Comparison of ENCODE assay signal across 27 cellular contexts in the genomic region with DNA sequence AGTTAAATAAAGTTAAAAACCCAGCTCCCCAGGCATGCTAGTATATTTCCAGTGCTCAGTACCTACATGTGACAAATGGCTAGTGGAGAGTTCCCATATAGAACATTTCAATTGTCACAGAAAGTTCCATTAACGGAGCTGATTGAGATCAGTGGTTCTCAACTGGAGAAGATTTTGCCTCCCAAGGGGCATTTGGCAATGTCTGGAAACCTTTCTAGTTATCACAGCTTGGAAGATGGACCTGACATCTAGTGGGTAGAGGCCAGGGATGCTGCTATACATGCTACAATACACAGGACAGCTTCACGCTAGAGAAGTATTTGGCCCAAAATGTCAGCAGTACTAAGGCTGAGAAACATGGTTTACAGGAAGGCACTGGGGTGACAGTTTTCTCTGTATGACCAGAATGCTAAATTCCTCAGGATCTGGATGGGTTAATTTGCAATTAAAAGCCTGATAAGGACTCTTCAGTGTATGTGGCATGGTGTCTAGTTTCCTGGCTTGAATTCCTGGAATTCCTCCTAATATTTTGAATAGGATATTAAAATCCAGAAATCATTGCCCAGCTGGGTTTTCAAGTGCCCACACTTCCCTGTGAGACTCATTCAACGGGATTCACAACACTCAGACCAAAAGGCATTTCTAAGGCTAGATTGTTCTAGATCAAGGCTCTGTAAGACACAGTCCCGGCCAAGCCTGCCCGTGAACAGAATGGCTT.
DNase-seq lines count a peak whose midpoint lies in the region; ATAC-seq and TF ChIP-seq lines count a peak whose summit lies in the region.
"Had no signal": no experiment of that assay in that cellular context is flagged by ENCODE, and none has a peak within 500 bp of the region (broad histone marks: within the 10 kb centered on the region; RNA-seq: fewer than 3 reads in every experiment).

No MANE protein-coding gene starts in this region.

- no peaks in the 10 kb centered on the region for H4K20me1 ChIP-seq in SK-N-SH (ENCODE audit: insufficient read depth)

- 90% methylated on average over 5 of the region's 5 CpGs for WGBS in SK-N-SH (ENCODE audit: low lambda C conversion rate)

- DNase-seq in SK-N-SH: no peak
- DNase-seq in adipocyte (ENCODE audit: low read depth): peak; percentile 17
- peak; percentile 16 for DNase-seq in left kidney (ENCODE audit: low read depth, low spot score)
- no peak for DNase-seq in C1 segment of cervical spinal cord (lab: John Stamatoyannopoulos, UW)
- no peak for DNase-seq in vagina (ENCODE audit: extremely low spot score in 2 of 2)
- DNase-seq in middle frontal gyrus (ENCODE audit: extremely low spot score, low spot score): no peak
- DNase-seq: activated CD4-positive, alpha-beta T cell treated with anti-CD3 and anti-CD28 coated beads for 48 hours; DND-41; effector CD4-positive, alpha-beta T cell; IMR-90; left ventricle myocardium superior; natural killer cell; NCI-H1436 treated with DMSO at 0.1 percent for 48 hours; NCI-H226; NCI-H69; PC-9; SHP77; stimulated activated naive CD4-positive, alpha-beta T cell; T1000; WERI-Rb-1 had no signal

- intact Hi-C loops in vagina (cut with DNase I): no loop called here

- no peaks in the 10 kb centered on the region for H3K4me1 Mint-ChIP-seq in stimulated activated memory B cell treated with anti-CD40 and anti-IgM and Interleukin-4, amounts not matched to agents 10 μg/mL and 1 μg/mL and 100 μg/mL, for 72 hours
- H3K4me1 Mint-ChIP-seq: natural killer cell had no signal

- no peak overlapping the region for H3K4me3 ChIP-seq in SK-N-SH (ENCODE audit: low read depth in 2 of 2, low read length in 1 of 2)
- no peak overlapping the region for H3K4me3 ChIP-seq in adipocyte (ENCODE audit: low read length)
- no peak overlapping the region for H3K4me3 ChIP-seq in vagina
- H3K4me3 ChIP-seq: PC-9 had no signal

- no peaks in the 10 kb centered on the region for H3K36me3 Mint-ChIP-seq in stimulated activated memory B cell treated with anti-CD40 and anti-IgM and Interleukin-4, amounts not matched to agents 10 μg/mL and 1 μg/mL and 100 μg/mL, for 72 hours
- H3K36me3 Mint-ChIP-seq: activated naive CD8-positive, alpha-beta T cell; natural killer cell; type B pancreatic cell had no signal

- H3F3A ChIP-seq in SK-N-SH (replicated peaks; ENCODE audit: insufficient read depth): no peaks in the 10 kb centered on the region

- TF ChIP-seq RAD21 in SK-N-SH (IDR thresholded peaks at IDR 0.05; ENCODE audit: low read length): no peak

- H3K9me3 Mint-ChIP-seq in stimulated activated memory B cell treated with anti-CD40 and anti-IgM and Interleukin-4, amounts not matched to agents 10 μg/mL and 1 μg/mL and 100 μg/mL, for 72 hours: no peaks in the 10 kb centered on the region
- H3K9me3 Mint-ChIP-seq: natural killer cell, type B pancreatic cell had no signal

- ATAC-seq in SK-N-SH treated with all-trans-retinoic acid at 6 μM for 48 hours: peak; percentile 27; the same call in 1 of the 3 replicates
- ATAC-seq in stimulated activated memory B cell treated with anti-CD40 and anti-IgM and Interleukin-4, amounts not matched to agents 10 μg/mL and 1 μg/mL and 100 μg/mL, for 72 hours: no peak
- ATAC-seq: HCT116, left ventricle myocardium superior had no signal

- TF ChIP-seq CTCF in SK-N-SH (IDR thresholded peaks at IDR 0.05) (no peak), vagina (IDR thresholded peaks at IDR 0.05) (no peak)

- no peak overlapping the region for H3K4me2 ChIP-seq in SK-N-SH
- H3K4me2 ChIP-seq: PC-9 had no signal

- POLR2A ChIA-PET in SK-N-SH (lab: Yijun Ruan, JAX): no interaction called here

- H3K9me3 ChIP-seq in SK-N-SH: no peaks in the 10 kb centered on the region
- H3K9me3 ChIP-seq in adipocyte (ENCODE audit: control insufficient read depth, low read length): no peaks in the 10 kb centered on the region
- H3K9me3 ChIP-seq in vagina: no peaks in the 10 kb centered on the region

- no peak overlapping the region for H3K9ac ChIP-seq in SK-N-SH
- no peak overlapping the region for H3K9ac ChIP-seq in adipocyte (ENCODE audit: low read length)

- H3K36me3 ChIP-seq in SK-N-SH (replicated peaks in 1 of 2; ENCODE audit: control insufficient read depth in 1 of 2, insufficient read depth in 2 of 2, low read length in 1 of 2) (no peaks in the 10 kb centered on the region), adipocyte (ENCODE audit: control insufficient read depth, insufficient read depth, low read length, severe bottlenecking) (no peaks in the 10 kb centered on the region), vagina (no peaks in the 10 kb centered on the region)
- H3K36me3 ChIP-seq: WERI-Rb-1 had no signal

- no peak for TF ChIP-seq EP300 in SK-N-SH (IDR thresholded peaks at IDR 0.05; ENCODE audit: borderline replicate concordance in 1 of 2, low read depth in 1 of 2, low read length in 1 of 2)

- H3K9me2 ChIP-seq in SK-N-SH: no peaks in the 10 kb centered on the region

- H3K27ac ChIP-seq in SK-N-SH (ENCODE audit: low read depth in 2 of 2, low read length in 1 of 2) (no peak overlapping the region), vagina (no peak overlapping the region)
- H3K27ac ChIP-seq: 22Rv1, epithelial cell of prostate, PC-9, WERI-Rb-1 had no signal

- H3K4me1 ChIP-seq in SK-N-SH (ENCODE audit: control insufficient read depth in 1 of 2, insufficient read depth in 2 of 2, low read depth in 1 of 2, low read length in 1 of 2) (no peaks in the 10 kb centered on the region), adipocyte (ENCODE audit: control insufficient read depth, insufficient read depth, low read length) (peaks cover 5% of the 10 kb centered on the region), vagina (no peaks in the 10 kb centered on the region)

- no peak overlapping the region for H3K27ac Mint-ChIP-seq in stimulated activated memory B cell treated with anti-CD40 and anti-IgM and Interleukin-4, amounts not matched to agents 10 μg/mL and 1 μg/mL and 100 μg/mL, for 72 hours
- H3K27ac Mint-ChIP-seq: activated naive CD8-positive, alpha-beta T cell; natural killer cell; type B pancreatic cell had no signal

- no peaks in the 10 kb centered on the region for H3K79me2 ChIP-seq in SK-N-SH (ENCODE audit: insufficient read depth)

- no peak for TF ChIP-seq POLR2A in vagina (IDR thresholded peaks at IDR 0.05)

- CTCF ChIA-PET in SK-N-SH (lab: Yijun Ruan, JAX): interaction anchor here (0.6 to 1.5 kb wide), 3 partner anchors 17 to 87 kb away, joined by 3 read pairs; no protein-coding TSS in a partner anchor

- H3K27me3 ChIP-seq in SK-N-SH (ENCODE audit: insufficient read depth) (no peaks in the 10 kb centered on the region), adipocyte (replicated peaks; ENCODE audit: control insufficient read depth, insufficient read depth, low read length) (no peaks in the 10 kb centered on the region), vagina (no peaks in the 10 kb centered on the region)

- H2AFZ ChIP-seq in SK-N-SH (ENCODE audit: low read depth): no peak overlapping the region
- H2AFZ ChIP-seq: PC-9 had no signal

- H3K27me3 Mint-ChIP-seq in stimulated activated memory B cell treated with anti-CD40 and anti-IgM and Interleukin-4, amounts not matched to agents 10 μg/mL and 1 μg/mL and 100 μg/mL, for 72 hours: no peaks in the 10 kb centered on the region
- H3K27me3 Mint-ChIP-seq: activated naive CD8-positive, alpha-beta T cell had no signal

- H3K4me3 Mint-ChIP-seq in stimulated activated memory B cell treated with anti-CD40 and anti-IgM and Interleukin-4, amounts not matched to agents 10 μg/mL and 1 μg/mL and 100 μg/mL, for 72 hours: no peak overlapping the region
- H3K4me3 Mint-ChIP-seq: activated naive CD8-positive, alpha-beta T cell; natural killer cell; type B pancreatic cell had no signal

TF ChIP-seq in SK-N-SH treated with all-trans-retinoic acid at 6 μM for 48 hours, 23 proteins besides CTCF, POLR2A, EP300 and RAD21:
- TF ChIP-seq SNAI2 (CRISPR knock-in tag; IDR thresholded peaks at IDR 0.05): 0 out of 2 replicates have a peak, but pooled peaks have one; percentile 23
- TF ChIP-seq ARNTL (CRISPR knock-in tag; IDR thresholded peaks at IDR 0.05; ENCODE audit: borderline replicate concordance, low read depth): no peak
- TF ChIP-seq ISL1 (CRISPR knock-in tag; IDR thresholded peaks at IDR 0.05): 0 out of 2 replicates have a peak, but pooled peaks have one; percentile 8
- TF ChIP-seq, protein P1, sequence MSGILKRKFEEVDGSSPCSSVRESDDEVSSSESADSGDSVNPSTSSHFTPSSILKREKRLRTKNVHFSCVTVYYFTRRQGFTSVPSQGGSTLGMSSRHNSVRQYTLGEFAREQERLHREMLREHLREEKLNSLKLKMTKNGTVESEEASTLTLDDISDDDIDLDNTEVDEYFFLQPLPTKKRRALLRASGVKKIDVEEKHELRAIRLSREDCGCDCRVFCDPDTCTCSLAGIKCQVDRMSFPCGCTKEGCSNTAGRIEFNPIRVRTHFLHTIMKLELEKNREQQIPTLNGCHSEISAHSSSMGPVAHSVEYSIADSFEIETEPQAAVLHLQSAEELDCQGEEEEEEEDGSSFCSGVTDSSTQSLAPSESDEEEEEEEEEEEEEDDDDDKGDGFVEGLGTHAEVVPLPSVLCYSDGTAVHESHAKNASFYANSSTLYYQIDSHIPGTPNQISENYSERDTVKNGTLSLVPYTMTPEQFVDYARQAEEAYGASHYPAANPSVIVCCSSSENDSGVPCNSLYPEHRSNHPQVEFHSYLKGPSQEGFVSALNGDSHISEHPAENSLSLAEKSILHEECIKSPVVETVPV (CRISPR knock-in tag; IDR thresholded peaks at IDR 0.05): no peak

TF ChIP-seq in SK-N-SH, 30 proteins besides CTCF, POLR2A, EP300 and RAD21:
- no peak for TF ChIP-seq MXI1 (IDR thresholded peaks at IDR 0.05; ENCODE audit: low read depth, low read length)
- no peak for TF ChIP-seq TCF12 (IDR thresholded peaks at IDR 0.05)
- TF ChIP-seq, protein P2, sequence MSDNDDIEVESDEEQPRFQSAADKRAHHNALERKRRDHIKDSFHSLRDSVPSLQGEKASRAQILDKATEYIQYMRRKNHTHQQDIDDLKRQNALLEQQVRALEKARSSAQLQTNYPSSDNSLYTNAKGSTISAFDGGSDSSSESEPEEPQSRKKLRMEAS (IDR thresholded peaks at IDR 0.05; ENCODE audit: low read depth): no peak

Comparison
In these comparisons a context has a peak if more than half of its experiments do, and no peak if none do; other contexts are left out.
1. DNase-seq: peak in adipocyte (single experiment) and left kidney (single experiment); none in SK-N-SH (single experiment), C1 segment of cervical spinal cord (0 of 14), vagina (0 of 2) and middle frontal gyrus (single experiment).